In genomic region chr2:109507828-109508227, GRCh38 we compare ENCODE assay signal across 19 cellular contexts.
"Had no signal": no experiment of that assay in that cellular context is flagged by ENCODE, and none has a peak within 500 bp of the region (broad histone marks: within the 10 kb centered on the region; RNA-seq: fewer than 3 reads in every experiment).

No MANE protein-coding gene starts in this region.

- H3K4me3 ChIP-seq: SJSA1, SK-N-MC had no signal

- H3K9me3 ChIP-seq: SJSA1 had no signal

- H3K4me1 ChIP-seq: SJSA1 had no signal

- FAIRE-seq: HTR-8/SVneo, RCC 7860 had no signal

- DNase-seq: Karpas-422, NCI-H1048, NCI-H1105, NCI-H1417, NCI-H1436 treated with DMSO at 0.1 percent for 48 hours, NCI-H1694, NCI-H187 treated with DMSO at 0.1 percent for 48 hours, NCI-H2029 treated with DMSO at 0.1 percent for 48 hours, NCI-H2171 treated with DMSO at 0.1 percent for 48 hours, NCI-H2227 treated with DMSO at 0.1 percent for 48 hours, NCI-H524 treated with DMSO at 0.1 percent for 48 hours, NCI-H69, NCI-H774, Right ventricle myocardium superior, SIG-M5 had no signal

- H3K36me3 ChIP-seq: SJSA1 had no signal

- H3K27ac ChIP-seq: SJSA1, SK-N-MC had no signal

- H3K27me3 ChIP-seq: SJSA1 had no signal
